In genomic region chr10:99875473-99875872, GRCh38 we compare ENCODE assay signal across 23 cellular contexts.
"Had no signal": no experiment of that assay in that cellular context is flagged by ENCODE, and none has a peak within 500 bp of the region (broad histone marks: within the 10 kb centered on the region; RNA-seq: fewer than 3 reads in every experiment).

No MANE protein-coding gene starts in this region.

- H3K4me3 ChIP-seq: left ventricle myocardium inferior, lung, mucosa of descending colon, psoas muscle, right lobe of liver, smooth muscle cell, stomach, testis, thyroid gland, transverse colon, upper lobe of left lung, vagina had no signal

- ATAC-seq: mucosa of descending colon; naive thymus-derived CD4-positive, alpha-beta T cell; natural killer cell treated with Interleukin-12 subunit alpha and Interleukin-12 subunit beta and Interleukin-15 and Interleukin-18, amount 100 ng/mL, for 72 hours; psoas muscle; stimulated activated naive B cell treated with anti-CD40 and anti-IgM and Interleukin-4, amounts not matched to agents 10 μg/mL and 1 μg/mL and 100 μg/mL, for 72 hours; stimulated activated naive CD8-positive, alpha-beta T cell treated with anti-CD3 and anti-CD28 coated beads, Interleukin-15, Interleukin-2, amounts not matched to agents 100 U/mL and 50 U/mL, for 24 hours had no signal

- DNase-seq: hypothalamus; islet precursor cell; left ventricle myocardium inferior; midbrain; mucosa of descending colon; naive thymus-derived CD4-positive, alpha-beta T cell; occipital lobe; psoas muscle; right lobe of liver; stimulated activated CD4-positive, alpha-beta T cell treated with anti-CD3 and anti-CD28 coated beads, Interleukin-1b, Interleukin-23, amount 100 ng/mL, for 48 hours; stimulated activated CD4-positive, alpha-beta T cell treated with anti-CD3 and anti-CD28 coated beads, Interleukin-2, amount 100 ng/mL, for 48 hours; stimulated activated naive B cell treated with anti-CD40 and anti-IgM and Interleukin-4, amounts not matched to agents 10 μg/mL and 1 μg/mL and 100 μg/mL, for 72 hours; stimulated activated naive CD8-positive, alpha-beta T cell treated with anti-CD3 and anti-CD28 coated beads, Interleukin-15, Interleukin-2, amounts not matched to agents 100 U/mL and 50 U/mL, for 24 hours; stomach; testis; thyroid gland; transverse colon; upper lobe of left lung had no signal

- H3K9me3 ChIP-seq: left ventricle myocardium inferior, mucosa of descending colon, psoas muscle, right lobe of liver, stomach, testis, thyroid gland, transverse colon, upper lobe of left lung, vagina had no signal

- H3K4me2 ChIP-seq: smooth muscle cell had no signal

- H3K27me3 ChIP-seq: right lobe of liver, stomach, testis, thyroid gland, transverse colon, upper lobe of left lung, vagina had no signal

- H3K4me1 Mint-ChIP-seq: neural crest cell had no signal

- H3K27ac ChIP-seq: left ventricle myocardium inferior, psoas muscle, right lobe of liver, stomach, testis, thyroid gland, transverse colon, upper lobe of left lung, vagina had no signal

- H3K9me3 Mint-ChIP-seq: natural killer cell treated with Interleukin-12 subunit alpha and Interleukin-12 subunit beta and Interleukin-15 and Interleukin-18, amount 100 ng/mL, for 72 hours; neural crest cell; stimulated activated naive B cell treated with anti-CD40 and anti-IgM and Interleukin-4, amounts not matched to agents 10 μg/mL and 1 μg/mL and 100 μg/mL, for 72 hours had no signal

- H3K27ac Mint-ChIP-seq: naive thymus-derived CD4-positive, alpha-beta T cell; natural killer cell treated with Interleukin-12 subunit alpha and Interleukin-12 subunit beta and Interleukin-15 and Interleukin-18, amount 100 ng/mL, for 72 hours; stimulated activated naive B cell treated with anti-CD40 and anti-IgM and Interleukin-4, amounts not matched to agents 10 μg/mL and 1 μg/mL and 100 μg/mL, for 72 hours had no signal

- H3K4me3 Mint-ChIP-seq: natural killer cell treated with Interleukin-12 subunit alpha and Interleukin-12 subunit beta and Interleukin-15 and Interleukin-18, amount 100 ng/mL, for 72 hours; neural crest cell; stimulated activated naive B cell treated with anti-CD40 and anti-IgM and Interleukin-4, amounts not matched to agents 10 μg/mL and 1 μg/mL and 100 μg/mL, for 72 hours had no signal

- H3K4me1 ChIP-seq: right lobe of liver, transverse colon, upper lobe of left lung, vagina had no signal
